In the genomic region with DNA sequence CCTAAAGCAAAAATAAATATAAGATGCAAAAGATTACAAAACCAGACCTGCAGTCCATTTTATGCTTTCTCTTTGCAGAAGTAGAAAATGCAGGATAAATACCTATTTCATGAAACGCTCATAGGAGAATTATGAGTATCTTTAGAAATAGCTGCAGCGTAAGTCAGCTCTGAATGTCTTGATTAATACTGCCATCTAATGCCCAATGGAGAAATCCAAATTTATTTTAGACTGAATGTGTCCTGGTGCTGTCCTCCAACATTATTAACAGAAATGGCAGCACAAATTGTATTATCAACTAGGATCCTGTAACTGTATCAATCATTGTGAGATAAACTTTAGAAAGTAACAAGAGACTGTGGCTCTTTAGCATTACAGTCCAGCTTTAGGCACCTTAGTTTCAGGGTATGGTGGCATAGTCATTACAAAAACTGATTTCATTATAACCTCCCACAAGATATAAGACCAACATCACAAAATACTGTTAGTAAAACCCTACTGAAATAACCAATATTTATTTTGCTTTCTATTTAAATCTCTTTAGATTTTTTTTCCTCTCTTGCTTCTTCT, we compare ENCODE assay signal across 10 cellular contexts.
DNase-seq lines count a peak whose midpoint lies in the region; ATAC-seq and TF ChIP-seq lines count a peak whose summit lies in the region.
"Had no signal": no experiment of that assay in that cellular context is flagged by ENCODE, and none has a peak within 500 bp of the region (broad histone marks: within the 10 kb centered on the region; RNA-seq: fewer than 3 reads in every experiment).

No MANE protein-coding gene starts in this region.

- H3K27ac Mint-ChIP-seq in WTC11: no peak overlapping the region
- no peak overlapping the region for H3K27ac Mint-ChIP-seq in effector memory CD8-positive, alpha-beta T cell

- H3K36me3 Mint-ChIP-seq in WTC11: no peaks in the 10 kb centered on the region
- no peaks in the 10 kb centered on the region for H3K36me3 Mint-ChIP-seq in effector memory CD8-positive, alpha-beta T cell (ENCODE audit: insufficient read depth)

- H3K4me3 ChIP-seq in LNCaP clone FGC (ENCODE audit: low read depth, low read length): no peak overlapping the region

- H3K9me3 Mint-ChIP-seq in WTC11: no peaks in the 10 kb centered on the region
- H3K9me3 Mint-ChIP-seq in effector memory CD8-positive, alpha-beta T cell: no peaks in the 10 kb centered on the region

- CTCF ChIA-PET in WTC11 (lab: Charles Lee): interaction anchor here (0.6 to 2.8 kb wide), 8 partner anchors 24 to 168 kb away, joined by 3 to 19 read pairs (median 5); no protein-coding TSS in a partner anchor

- no peak overlapping the region for H3K4me3 Mint-ChIP-seq in WTC11
- no peak overlapping the region for H3K4me3 Mint-ChIP-seq in effector memory CD8-positive, alpha-beta T cell

- no peak for DNase-seq in LNCaP clone FGC (ENCODE audit: low read depth)
- DNase-seq in WTC11 (ENCODE audit: low spot score): no peak
- DNase-seq in left lobe of liver (ENCODE audit: low spot score): no peak
- DNase-seq in effector memory CD8-positive, alpha-beta T cell: no peak
- DNase-seq in SKM-1 treated with dmso at 0.1 percent for 144 hours (lab: John Stamatoyannopoulos, UW; ENCODE audit: unreplicated experiment): no peak
- no peak for DNase-seq in RPMI8226
- DNase-seq: cortex of kidney, T-helper 2 cell had no signal

- H3K27ac ChIP-seq in C4-2B: no peak overlapping the region

- ATAC-seq in WTC11 (peak; percentile 43; the same call in 1 of the 2 replicates), left lobe of liver (peak; percentile 27), HG03097 (IDR thresholded peaks at IDR 0.05; ENCODE audit: low FRiP score, unreplicated experiment) (no peak)
- no peak for ATAC-seq in effector memory CD8-positive, alpha-beta T cell (replicated peaks)

- H3K27me3 Mint-ChIP-seq in WTC11 (ENCODE audit: low read depth): no peaks in the 10 kb centered on the region
- no peaks in the 10 kb centered on the region for H3K27me3 Mint-ChIP-seq in effector memory CD8-positive, alpha-beta T cell

- TF ChIP-seq CTCF in C4-2B (conservative IDR thresholded peaks at IDR 0.05) (peak; percentile 64), LNCaP clone FGC (IDR thresholded peaks at IDR 0.05; ENCODE audit: control insufficient read depth, extremely low read depth, insufficient read depth) (peak; percentile 56), WTC11 (IDR thresholded peaks at IDR 0.05) (no peak)

- POLR2A ChIA-PET in WTC11 (lab: Charles Lee): no interaction called here

- no peaks in the 10 kb centered on the region for H3K4me1 Mint-ChIP-seq in WTC11
- no peaks in the 10 kb centered on the region for H3K4me1 Mint-ChIP-seq in effector memory CD8-positive, alpha-beta T cell (ENCODE audit: low read depth in 2 of 2)

TF ChIP-seq in WTC11, 78 proteins besides CTCF, POLR2A, EP300 and RAD21:
- TF ChIP-seq JAZF1 (CRISPR knock-in tag; IDR thresholded peaks at IDR 0.05) (no peak), MXD4 (CRISPR knock-in tag; IDR thresholded peaks at IDR 0.05; ENCODE audit: borderline replicate concordance) (no peak), TCF7 (CRISPR knock-in tag; IDR thresholded peaks at IDR 0.05; ENCODE audit: low read depth) (no peak), EMX1 (CRISPR knock-in tag; IDR thresholded peaks at IDR 0.05) (no peak)
- TF ChIP-seq, protein P1, sequence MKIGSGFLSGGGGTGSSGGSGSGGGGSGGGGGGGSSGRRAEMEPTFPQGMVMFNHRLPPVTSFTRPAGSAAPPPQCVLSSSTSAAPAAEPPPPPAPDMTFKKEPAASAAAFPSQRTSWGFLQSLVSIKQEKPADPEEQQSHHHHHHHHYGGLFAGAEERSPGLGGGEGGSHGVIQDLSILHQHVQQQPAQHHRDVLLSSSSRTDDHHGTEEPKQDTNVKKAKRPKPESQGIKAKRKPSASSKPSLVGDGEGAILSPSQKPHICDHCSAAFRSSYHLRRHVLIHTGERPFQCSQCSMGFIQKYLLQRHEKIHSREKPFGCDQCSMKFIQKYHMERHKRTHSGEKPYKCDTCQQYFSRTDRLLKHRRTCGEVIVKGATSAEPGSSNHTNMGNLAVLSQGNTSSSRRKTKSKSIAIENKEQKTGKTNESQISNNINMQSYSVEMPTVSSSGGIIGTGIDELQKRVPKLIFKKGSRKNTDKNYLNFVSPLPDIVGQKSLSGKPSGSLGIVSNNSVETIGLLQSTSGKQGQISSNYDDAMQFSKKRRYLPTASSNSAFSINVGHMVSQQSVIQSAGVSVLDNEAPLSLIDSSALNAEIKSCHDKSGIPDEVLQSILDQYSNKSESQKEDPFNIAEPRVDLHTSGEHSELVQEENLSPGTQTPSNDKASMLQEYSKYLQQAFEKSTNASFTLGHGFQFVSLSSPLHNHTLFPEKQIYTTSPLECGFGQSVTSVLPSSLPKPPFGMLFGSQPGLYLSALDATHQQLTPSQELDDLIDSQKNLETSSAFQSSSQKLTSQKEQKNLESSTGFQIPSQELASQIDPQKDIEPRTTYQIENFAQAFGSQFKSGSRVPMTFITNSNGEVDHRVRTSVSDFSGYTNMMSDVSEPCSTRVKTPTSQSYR (CRISPR knock-in tag; IDR thresholded peaks at IDR 0.05): no peak

Comparison
In these comparisons a context has a peak if more than half of its experiments do, and no peak if none do; other contexts are left out.
1. ATAC-seq: peak in WTC11 (single experiment) and left lobe of liver (single experiment); none in HG03097 (single experiment) and effector memory CD8-positive, alpha-beta T cell (single experiment).